In the genomic region with DNA sequence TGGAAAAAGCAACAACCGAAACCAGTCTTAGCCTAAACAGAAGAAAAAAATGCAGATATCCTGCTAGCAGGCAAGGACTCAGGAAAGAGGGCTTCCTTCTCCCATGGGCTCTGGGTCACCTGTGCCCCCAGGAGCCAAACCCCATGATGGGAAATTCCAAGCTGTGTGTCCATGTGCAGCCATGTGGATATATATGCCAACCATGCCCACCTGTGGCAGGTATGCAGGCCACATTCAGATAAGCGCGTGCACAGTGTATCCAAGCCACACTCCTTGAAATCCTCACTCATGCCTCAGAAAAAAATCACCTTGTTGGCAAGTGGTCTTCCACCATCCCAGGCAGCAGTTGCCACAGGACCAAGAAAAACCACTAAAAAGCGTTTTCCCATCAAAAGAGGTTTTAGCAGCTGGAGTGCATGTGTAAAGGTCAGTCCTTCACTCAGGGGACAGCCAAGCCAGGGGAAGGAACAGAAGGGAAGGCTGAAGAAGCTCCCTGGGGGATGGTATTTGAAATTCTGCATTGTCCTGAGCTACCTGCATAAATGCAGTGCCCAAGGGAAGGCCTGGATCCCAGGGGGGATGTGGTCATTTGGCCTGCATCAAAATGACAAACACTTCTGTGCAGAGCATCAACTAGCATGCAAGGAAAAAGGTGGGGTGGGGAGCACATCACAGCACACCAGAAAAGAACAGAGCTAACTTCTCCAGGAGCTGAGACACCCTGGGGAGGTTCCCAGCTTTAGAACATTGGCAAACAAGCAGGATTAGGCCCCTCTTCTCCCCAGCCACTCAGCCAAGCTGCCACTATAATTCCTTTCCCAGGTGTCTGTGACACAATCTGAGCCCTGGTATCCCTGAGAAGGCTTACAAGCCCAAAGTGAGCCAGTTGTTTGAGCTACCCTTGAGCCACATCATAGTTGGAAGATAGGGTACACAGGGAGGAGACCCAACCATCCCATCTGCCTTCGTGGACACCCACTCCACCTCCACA, we compare ENCODE assay signal across 1 cellular context.
TF ChIP-seq lines count a peak whose summit lies in the region.

No MANE protein-coding gene starts in this region.

TF ChIP-seq in Ishikawa, 13 proteins besides CTCF, POLR2A, EP300 and RAD21 (continued from another document):
- TF ChIP-seq, protein P1, sequence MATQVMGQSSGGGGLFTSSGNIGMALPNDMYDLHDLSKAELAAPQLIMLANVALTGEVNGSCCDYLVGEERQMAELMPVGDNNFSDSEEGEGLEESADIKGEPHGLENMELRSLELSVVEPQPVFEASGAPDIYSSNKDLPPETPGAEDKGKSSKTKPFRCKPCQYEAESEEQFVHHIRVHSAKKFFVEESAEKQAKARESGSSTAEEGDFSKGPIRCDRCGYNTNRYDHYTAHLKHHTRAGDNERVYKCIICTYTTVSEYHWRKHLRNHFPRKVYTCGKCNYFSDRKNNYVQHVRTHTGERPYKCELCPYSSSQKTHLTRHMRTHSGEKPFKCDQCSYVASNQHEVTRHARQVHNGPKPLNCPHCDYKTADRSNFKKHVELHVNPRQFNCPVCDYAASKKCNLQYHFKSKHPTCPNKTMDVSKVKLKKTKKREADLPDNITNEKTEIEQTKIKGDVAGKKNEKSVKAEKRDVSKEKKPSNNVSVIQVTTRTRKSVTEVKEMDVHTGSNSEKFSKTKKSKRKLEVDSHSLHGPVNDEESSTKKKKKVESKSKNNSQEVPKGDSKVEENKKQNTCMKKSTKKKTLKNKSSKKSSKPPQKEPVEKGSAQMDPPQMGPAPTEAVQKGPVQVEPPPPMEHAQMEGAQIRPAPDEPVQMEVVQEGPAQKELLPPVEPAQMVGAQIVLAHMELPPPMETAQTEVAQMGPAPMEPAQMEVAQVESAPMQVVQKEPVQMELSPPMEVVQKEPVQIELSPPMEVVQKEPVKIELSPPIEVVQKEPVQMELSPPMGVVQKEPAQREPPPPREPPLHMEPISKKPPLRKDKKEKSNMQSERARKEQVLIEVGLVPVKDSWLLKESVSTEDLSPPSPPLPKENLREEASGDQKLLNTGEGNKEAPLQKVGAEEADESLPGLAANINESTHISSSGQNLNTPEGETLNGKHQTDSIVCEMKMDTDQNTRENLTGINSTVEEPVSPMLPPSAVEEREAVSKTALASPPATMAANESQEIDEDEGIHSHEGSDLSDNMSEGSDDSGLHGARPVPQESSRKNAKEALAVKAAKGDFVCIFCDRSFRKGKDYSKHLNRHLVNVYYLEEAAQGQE (IDR thresholded peaks at IDR 0.05; ENCODE audit: low read depth): no peak
- no peak for TF ChIP-seq EGR1 (IDR thresholded peaks at IDR 0.05)
